In genomic region chr19:621191-621590, GRCh38 we compare ENCODE assay signal across 5 cellular contexts. TPM values are rescaled to one million over a fixed set of nuclear protein-coding genes. Genes with fewer than 3 reads are reported as not detected.
"Had no signal": no experiment of that assay in that cellular context is flagged by ENCODE, and none has a peak within 500 bp of the region (broad histone marks: within the 10 kb centered on the region; RNA-seq: fewer than 3 reads in every experiment).

No MANE protein-coding gene starts in this region.

RNA-seq across cellular contexts. Expression of gene FGF22, which starts 18.5 kb away (rescaled TPM):
- total RNA-seq: HT1080, IMR-90 had no signal
- polyA plus RNA-seq: HepG2, IgD-negative memory B cell had no signal

RNA-seq across cellular contexts. Expression of gene HCN2, which starts 31.5 kb away (rescaled TPM):
- total RNA-seq: HepG2, HT-29 had no signal
- polyA plus RNA-seq: IgD-negative memory B cell had no signal
